ENCODE assay signal across 19 cellular contexts in the genomic region with DNA sequence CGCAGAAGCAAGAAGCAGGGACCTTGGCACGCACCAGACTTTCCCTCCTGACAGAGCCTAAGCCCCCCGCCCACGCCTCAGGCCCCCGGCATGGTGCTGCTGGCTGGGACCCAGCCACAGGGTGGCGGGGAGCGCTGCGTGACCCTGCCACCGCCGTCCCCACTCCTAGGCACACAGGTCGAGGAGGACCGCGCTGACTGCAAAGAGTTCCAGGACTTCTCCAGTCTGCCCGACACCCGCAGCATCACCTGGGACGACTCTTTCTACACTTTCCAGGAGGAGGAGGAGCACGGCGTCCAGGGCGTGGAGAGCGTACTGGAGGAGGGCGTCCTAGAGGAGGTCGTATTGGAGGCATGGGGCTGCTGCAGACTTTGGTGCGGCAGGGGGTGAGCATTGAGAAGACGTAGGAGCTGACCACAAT.
"Had no signal": no experiment of that assay in that cellular context is flagged by ENCODE, and none has a peak within 500 bp of the region (broad histone marks: within the 10 kb centered on the region; RNA-seq: fewer than 3 reads in every experiment).

No MANE protein-coding gene starts in this region.

- H3K27me3 ChIP-seq: body of pancreas, colonic mucosa, hepatocyte, SJSA1, tibial nerve had no signal

- H3K36me3 ChIP-seq: colonic mucosa, SJSA1, tibial nerve had no signal

- H3K4me3 Mint-ChIP-seq: effector memory CD8-positive, alpha-beta T cell; memory B cell; naive B cell; neural crest cell; T-helper 1 cell treated with Interleukin-12 subunit alpha and Interleukin-12 subunit beta and Interleukin-4 antibody, amounts not matched to agents 30 μg/mL and 1 μg/mL, for 36 hours had no signal

- H3K4me2 ChIP-seq: hepatocyte had no signal

- H3K27ac Mint-ChIP-seq: effector memory CD8-positive, alpha-beta T cell; memory B cell; naive B cell; T-helper 1 cell treated with Interleukin-12 subunit alpha and Interleukin-12 subunit beta and Interleukin-4 antibody, amounts not matched to agents 30 μg/mL and 1 μg/mL, for 36 hours had no signal

- H3K4me1 ChIP-seq: body of pancreas, colonic mucosa, SJSA1, tibial nerve had no signal

- H3K79me2 ChIP-seq: hepatocyte had no signal

- H3K36me3 Mint-ChIP-seq: memory B cell, naive B cell had no signal

- ATAC-seq: body of pancreas; effector memory CD8-positive, alpha-beta T cell; left colon; mucosa of descending colon had no signal

- H3K27me3 Mint-ChIP-seq: effector memory CD8-positive, alpha-beta T cell; memory B cell; naive B cell had no signal

- H3K4me1 Mint-ChIP-seq: memory B cell, naive B cell, neural crest cell had no signal

- DNase-seq: activated CD4-positive, alpha-beta T cell treated with anti-CD3 and anti-CD28 coated beads, Interleukin-2, amount 50 U/mL, for 48 hours; activated naive CD4-positive, alpha-beta T cell treated with Interleukin-2 at 50 U/mL for 16 hours; activated T-cell treated with anti-CD3 and anti-CD28 coated beads for 4 hours; caudate nucleus; colonic mucosa; effector memory CD8-positive, alpha-beta T cell; left colon; naive B cell; stimulated activated CD4-positive, alpha-beta T cell treated with anti-CD3 and anti-CD28 coated beads, Interleukin-2, amount 100 ng/mL, for 24 hours; stimulated activated naive CD4-positive, alpha-beta T cell treated with Interleukin-2 at 50 U/mL for 16 hours; substantia nigra had no signal

- H2AFZ ChIP-seq: hepatocyte had no signal

- H3K27ac ChIP-seq: body of pancreas, colonic mucosa, hepatocyte, SJSA1, tibial nerve had no signal

- H3K4me3 ChIP-seq: body of pancreas, colonic mucosa, hepatocyte, mucosa of descending colon, SJSA1, tibial nerve had no signal

- H3K9me3 ChIP-seq: body of pancreas, colonic mucosa, SJSA1, tibial nerve had no signal

- H3K9me3 Mint-ChIP-seq: effector memory CD8-positive, alpha-beta T cell; memory B cell had no signal
